1 cellular context compared by ENCODE assay signal in genomic region chr19:14565298-14565679, GRCh38.
TF ChIP-seq lines count a peak whose summit lies in the region.

No MANE protein-coding gene starts in this region.

TF ChIP-seq in HCT116, 20 proteins besides CTCF, POLR2A, EP300 and RAD21 (continued from another document):
- TF ChIP-seq REST (IDR thresholded peaks at IDR 0.05; ENCODE audit: low read depth) (no peak), JUND (IDR thresholded peaks at IDR 0.05) (no peak)
